ENCODE assay signal across 9 cellular contexts in the genomic region with DNA sequence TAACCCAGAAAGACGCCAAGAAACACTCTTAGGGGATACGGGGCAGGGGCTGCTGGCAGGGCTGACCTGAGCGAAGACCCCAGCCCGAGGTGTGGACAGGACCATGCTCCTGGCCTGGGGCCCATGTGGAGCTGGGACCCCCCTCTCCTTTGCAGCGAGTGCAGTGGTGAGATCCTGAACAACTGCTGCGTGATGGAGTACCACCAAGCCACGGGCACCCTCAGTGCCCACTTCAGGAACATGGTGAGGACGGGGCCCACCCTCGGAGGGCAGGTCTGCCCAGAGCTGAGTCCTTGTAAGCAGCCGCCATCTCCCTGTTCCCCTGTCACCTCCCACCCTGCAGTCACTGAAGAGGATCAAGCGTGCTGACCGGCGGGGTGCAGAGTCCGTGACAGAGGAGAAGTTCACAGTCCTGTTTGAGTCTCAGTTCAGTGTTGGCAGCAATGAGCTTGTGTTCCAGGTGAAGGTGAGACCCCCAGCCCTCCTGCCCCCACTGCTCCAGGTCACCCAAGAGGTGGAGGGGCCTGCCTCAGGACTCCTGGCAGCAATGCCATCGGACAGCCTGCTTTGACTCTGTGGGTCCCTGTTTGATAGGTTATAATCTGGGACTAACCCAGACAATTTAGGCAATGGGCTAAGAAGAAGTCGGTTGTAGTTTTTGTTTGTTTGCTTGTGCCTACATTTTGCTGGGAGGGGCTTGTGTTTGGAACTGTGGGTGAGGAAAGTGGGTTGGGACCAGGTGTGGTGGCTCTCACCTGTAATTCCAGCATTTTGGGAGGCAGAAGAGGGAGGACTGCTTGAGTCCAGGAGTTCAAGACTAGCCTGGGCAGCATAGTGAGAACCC.
"Had no signal": no experiment of that assay in that cellular context is flagged by ENCODE, and none has a peak within 500 bp of the region (broad histone marks: within the 10 kb centered on the region; RNA-seq: fewer than 3 reads in every experiment).

No MANE protein-coding gene starts in this region.

- H3K4me3 Mint-ChIP-seq: activated B cell treated with CpG ODN at 0.5 μM for 24 hours; dendritic cell treated with granulocyte-macrophage colony-stimulating factor and Interleukin-4, amounts not matched to agents 40 ng/mL and 50 ng/mL, for 4 days; mesothelial cell of epicardium; neural crest cell had no signal

- DNase-seq: activated B cell treated with CpG ODN at 0.5 μM for 24 hours, heart left ventricle, left cardiac atrium, ovary, Right ventricle myocardium superior had no signal

- H3K36me3 Mint-ChIP-seq: mesothelial cell of epicardium had no signal

- H3K27ac Mint-ChIP-seq: activated B cell treated with CpG ODN at 0.5 μM for 24 hours; dendritic cell treated with granulocyte-macrophage colony-stimulating factor and Interleukin-4, amounts not matched to agents 40 ng/mL and 50 ng/mL, for 4 days; mesothelial cell of epicardium had no signal

- H3K4me1 Mint-ChIP-seq: activated B cell treated with CpG ODN at 0.5 μM for 24 hours had no signal

- ATAC-seq: left cardiac atrium, sciatic nerve had no signal

- H3K27me3 Mint-ChIP-seq: activated B cell treated with CpG ODN at 0.5 μM for 24 hours; dendritic cell treated with granulocyte-macrophage colony-stimulating factor and Interleukin-4, amounts not matched to agents 40 ng/mL and 50 ng/mL, for 4 days had no signal

- H3K9me3 Mint-ChIP-seq: activated B cell treated with CpG ODN at 0.5 μM for 24 hours; dendritic cell treated with granulocyte-macrophage colony-stimulating factor and Interleukin-4, amounts not matched to agents 40 ng/mL and 50 ng/mL, for 4 days; mesothelial cell of epicardium; neural crest cell had no signal
